1 cellular context compared by ENCODE assay signal in genomic region chr19:2061936-2062729, GRCh38.
TF ChIP-seq lines count a peak whose summit lies in the region.

No MANE protein-coding gene starts in this region.

TF ChIP-seq in K562, 482 proteins besides CTCF, POLR2A, EP300 and RAD21 (continued from another document):
- no peak for TF ChIP-seq CREB3L1 (IDR thresholded peaks at IDR 0.05; ENCODE audit: borderline replicate concordance, low read depth)
- no peak for TF ChIP-seq DACH1 (IDR thresholded peaks at IDR 0.05; ENCODE audit: partially characterized antibody)
- TF ChIP-seq XRCC3 (IDR thresholded peaks at IDR 0.05) = no peak
- TF ChIP-seq ZBTB33 (CRISPR knock-in tag; IDR thresholded peaks at IDR 0.05) = 0 out of 2 replicates have a peak, but pooled peaks have one; percentile 54
